Comparison of ENCODE assay signal across 8 cellular contexts in genomic region chr4:11720292-11720691, GRCh38.
DNase-seq lines count a peak whose midpoint lies in the region; ATAC-seq, FAIRE-seq and TF ChIP-seq lines count a peak whose summit lies in the region.

No MANE protein-coding gene starts in this region.

- H3K79me2 ChIP-seq in Karpas-422 (ENCODE audit: low read length), result no peaks in the 10 kb centered on the region

- peak; percentile 67 for FAIRE-seq in pancreas (lab: Jason Lieb, UNC)

- H2AFZ ChIP-seq in Karpas-422 (ENCODE audit: low read length), result no peak overlapping the region

- H3K9ac ChIP-seq in Karpas-422 (ENCODE audit: low read length), result no peak overlapping the region

- no peak overlapping the region for H3K4me2 ChIP-seq in Karpas-422 (ENCODE audit: low read depth, low read length, poor library complexity, severe bottlenecking)

- no peaks in the 10 kb centered on the region for H3K27me3 ChIP-seq in esophagus squamous epithelium
- no peaks in the 10 kb centered on the region for H3K27me3 ChIP-seq in pancreas
- no peaks in the 10 kb centered on the region for H3K27me3 ChIP-seq in Karpas-422 (ENCODE audit: low read length)

- H3K9me3 ChIP-seq in esophagus squamous epithelium (no peaks in the 10 kb centered on the region), pancreas (no peaks in the 10 kb centered on the region), Karpas-422 (ENCODE audit: low read length) (peaks cover 26% of the 10 kb centered on the region)

- no peaks in the 10 kb centered on the region for H3K36me3 ChIP-seq in esophagus squamous epithelium
- no peaks in the 10 kb centered on the region for H3K36me3 ChIP-seq in pancreas
- H3K36me3 ChIP-seq in Karpas-422 (ENCODE audit: insufficient read depth, low read length), result no peaks in the 10 kb centered on the region

- H3K27ac ChIP-seq in esophagus squamous epithelium (peak overlapping the region in 2 of 4 donors; percentile 20 to 42), pancreas (no peak overlapping the region), Karpas-422 (ENCODE audit: low read length) (no peak overlapping the region)

- no peaks in the 10 kb centered on the region for H4K20me1 ChIP-seq in Karpas-422 (ENCODE audit: insufficient read depth, low read depth, low read length)

- TF ChIP-seq CTCF in AG09309 (IDR thresholded peaks at IDR 0.05; ENCODE audit: control insufficient read depth, insufficient read depth, low read depth, low read length, missing control alignments) (peak; percentile 51), esophagus squamous epithelium (IDR thresholded peaks at IDR 0.05) (peak; percentile 48 to 91 (median 68)), pancreas (IDR thresholded peaks at IDR 0.05) (peak; percentile 15 to 44 (median 30))

- intact Hi-C loops in esophagus squamous epithelium (cut with DNase I), result loop anchor here (10.0 kb wide), 1 partner anchor 1135 kb away; no protein-coding TSS in a partner anchor
- intact Hi-C loops in pancreas (cut with DNase I), result no loop called here

- H3K4me1 ChIP-seq in esophagus squamous epithelium (peaks cover 0 to 6% (median 0%) of the 10 kb centered on the region in 3 donors), pancreas (no peaks in the 10 kb centered on the region), Karpas-422 (ENCODE audit: low read length) (no peaks in the 10 kb centered on the region)

- DNase-seq in AG09309 (ENCODE audit: low read depth) (no peak), NCI-H774 (lab: John Stamatoyannopoulos, UW) (peak; percentile 9), esophagus squamous epithelium (lab: John Stamatoyannopoulos, UW) (no peak), pancreas (no peak), Karpas-422 (no peak)
- DNase-seq in stimulated activated naive CD8-positive, alpha-beta T cell treated with anti-CD3 and anti-CD28 coated beads, Interleukin-15, Interleukin-2, amounts not matched to agents 100 U/mL and 50 U/mL, for 24 hours, result no peak

- no peak for TF ChIP-seq POLR2A in esophagus squamous epithelium (IDR thresholded peaks at IDR 0.05)

- H3K9me2 ChIP-seq in Karpas-422 (replicated peaks; ENCODE audit: insufficient read depth, low read length), result no peaks in the 10 kb centered on the region

- ATAC-seq in GM18867 (IDR thresholded peaks at IDR 0.05; ENCODE audit: unreplicated experiment), result peak; percentile 58
- ATAC-seq in pancreas, result peak in 3 of 4 donors; percentile 71 to 78 (median 72)
- no peak for ATAC-seq in stimulated activated naive CD8-positive, alpha-beta T cell treated with anti-CD3 and anti-CD28 coated beads, Interleukin-15, Interleukin-2, amounts not matched to agents 100 U/mL and 50 U/mL, for 24 hours
- ATAC-seq in HG03521 (IDR thresholded peaks at IDR 0.05; ENCODE audit: unreplicated experiment), result no peak

- WGBS in esophagus squamous epithelium, 2 donors, result 4 to 12% methylated on average over 1 of the region's 1 CpG
- WGBS in pancreas, 2 donors, result 0 to 3% methylated on average over 1 of the region's 1 CpG

- no peak overlapping the region for H3K4me3 ChIP-seq in AG09309 (ENCODE audit: control insufficient read depth, low read depth, low read length)
- no peak overlapping the region for H3K4me3 ChIP-seq in esophagus squamous epithelium
- no peak overlapping the region for H3K4me3 ChIP-seq in pancreas
- H3K4me3 ChIP-seq in Karpas-422 (ENCODE audit: low read length), result no peak overlapping the region

Comparison
In these comparisons a context has a peak if more than half of its experiments do, and no peak if none do; other contexts are left out.
1. ATAC-seq: peak in GM18867 (single experiment) and pancreas (3 of 4); none in stimulated activated naive CD8-positive, alpha-beta T cell treated with anti-CD3 and anti-CD28 coated beads, Interleukin-15, Interleukin-2, amounts not matched to agents 100 U/mL and 50 U/mL, for 24 hours (single experiment) and HG03521 (single experiment).
2. Peak in every context shown above with its lines, with median percentiles within 50 percentile points of each other: CTCF ChIP-seq.